ENCODE assay signal across 11 cellular contexts in the genomic region with DNA sequence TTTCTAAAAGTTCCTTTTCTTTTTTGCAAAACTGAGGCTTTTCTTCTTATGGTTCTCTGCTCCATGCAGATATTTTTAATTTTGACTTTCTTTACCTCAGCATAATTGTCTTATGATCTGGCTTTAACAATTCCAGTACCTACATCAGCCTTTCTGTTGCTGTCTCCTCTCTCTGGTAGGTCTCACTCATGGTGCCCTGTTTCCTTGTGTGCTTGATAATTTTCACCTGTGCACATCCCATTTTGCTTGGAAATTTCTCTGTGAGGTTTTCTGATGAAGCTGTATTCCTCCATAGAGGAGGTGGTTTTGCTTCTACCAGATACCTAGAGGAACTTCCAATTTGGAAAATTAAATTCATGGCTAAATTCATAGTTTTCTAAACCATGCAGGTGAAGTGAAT. TPM values are rescaled to one million over a fixed set of nuclear protein-coding genes. Genes with fewer than 3 reads are reported as not detected.
"Had no signal": no experiment of that assay in that cellular context is flagged by ENCODE, and none has a peak within 500 bp of the region (broad histone marks: within the 10 kb centered on the region; RNA-seq: fewer than 3 reads in every experiment).

No MANE protein-coding gene starts in this region.

- H3K27ac ChIP-seq: GM23248 had no signal

- H3K4me3 ChIP-seq: GM23248, GM23338, HAP-1 had no signal

- H3K4me2 ChIP-seq: GM23338 had no signal

- DNase-seq: GM23248, GOT3, H7, H9, HCEC 1CT, HFFc6 had no signal

- H2AFZ ChIP-seq: GM23248, GM23338 had no signal

- H3K9ac ChIP-seq: GM23248 had no signal

- H3K36me3 ChIP-seq: HAP-1 had no signal

- FAIRE-seq: H1 had no signal

- ATAC-seq: GM23338, HCT116 had no signal

- H3K9me3 ChIP-seq: HAP-1 had no signal

RNA-seq across cellular contexts. Expression of a gene that starts 2.3 kb away (rescaled TPM):
- total RNA-seq: GM23248, GM23338, H1, H4, H9, HFFc6 had no signal
- polyA plus RNA-seq: GM23248, GM23338, H1 had no signal
